In genomic region chr17:76405967-76406647, GRCh38 we compare ENCODE assay signal across 8 cellular contexts. TPM values are rescaled to one million over a fixed set of nuclear protein-coding genes. Genes with fewer than 3 reads are reported as not detected.
DNase-seq lines count a peak whose midpoint lies in the region; ATAC-seq and TF ChIP-seq lines count a peak whose summit lies in the region.

No MANE protein-coding gene starts in this region.

- H3K27me3 Mint-ChIP-seq in IgD-negative memory B cell, result no peaks in the 10 kb centered on the region

- peak; percentile 96 for DNase-seq in NCI-H2196 (lab: John Stamatoyannopoulos, UW; ENCODE audit: unreplicated experiment)
- DNase-seq in ovary, result peak; percentile 62 to 87 (median 80)
- no peak for DNase-seq in activated gamma-delta T cell treated with Interleukin-2 at 50 U/mL for 16 hours
- DNase-seq in stimulated activated CD4-positive, alpha-beta T cell treated with anti-CD3 and anti-CD28 coated beads, Interleukin-4, amount 100 ng/mL, for 24 hours, result no peak

- H3K9me3 ChIP-seq in ovary, result no peaks in the 10 kb centered on the region

- ATAC-seq in GM21515 (IDR thresholded peaks at IDR 0.05; ENCODE audit: unreplicated experiment) (no peak), HG02610 (IDR thresholded peaks at IDR 0.05; ENCODE audit: unreplicated experiment) (no peak)

- 16 to 34% (median 25%) methylated on average over 16 of the region's 16 CpGs for WGBS in ovary, 3 donors

- intact Hi-C loops in ovary (cut with DNase I), result loop anchor here in 2 of 4 donors (5.0 to 10.0 kb wide), 2 partner anchors 49 to 101 kb away; partner anchors contain the start of gene UBE2O (in 1 of the 2)

- H3K4me3 Mint-ChIP-seq in IgD-negative memory B cell, result peak overlapping the region; percentile 16 to 85 (median 69)

- no peaks in the 10 kb centered on the region for H3K9me3 Mint-ChIP-seq in IgD-negative memory B cell

- no peak for TF ChIP-seq POLR2A in ovary (IDR thresholded peaks at IDR 0.05)

- H3K4me1 ChIP-seq in ovary (ENCODE audit: insufficient read depth), result peaks cover 25% of the 10 kb centered on the region

- H3K27ac ChIP-seq in angular gyrus (ENCODE audit: low read depth, low read length), result peak overlapping the region; percentile 41
- H3K27ac ChIP-seq in ovary, result peak overlapping the region in 1 of 2 donors; percentile 61

- no peak for TF ChIP-seq CTCF in ovary (IDR thresholded peaks at IDR 0.05)

- H3K4me1 Mint-ChIP-seq in IgD-negative memory B cell, result peaks cover 25 to 32% (median 28%) of the 10 kb centered on the region in 3 donors

- peaks cover 13% of the 10 kb centered on the region for H3K36me3 Mint-ChIP-seq in IgD-negative memory B cell

- no peaks in the 10 kb centered on the region for H3K36me3 ChIP-seq in ovary

- no peaks in the 10 kb centered on the region for H3K27me3 ChIP-seq in ovary

- TF ChIP-seq EP300 in ovary (IDR thresholded peaks at IDR 0.05), result no peak

- peak overlapping the region; percentile 84 to 94 (median 91) for H3K27ac Mint-ChIP-seq in IgD-negative memory B cell

- H3K4me3 ChIP-seq in ovary, result no peak overlapping the region

RNA-seq across cellular contexts. Expression of gene SPHK1, which starts 21.7 kb away (rescaled TPM):
- polyA plus RNA-seq in IgD-negative memory B cell, result not detected
- 1 to 10 TPM; 1.8 to 9.2 (median 3.7) TPM for total RNA-seq in ovary
- polyA plus RNA-seq in ovary, result 1 to 10 TPM in 1 of 2 donors, under 1 TPM in 1; 0.80 to 4.0 TPM

RNA-seq across cellular contexts. Expression of gene UBE2O, which starts 46.8 kb away (rescaled TPM):
- polyA plus RNA-seq in IgD-negative memory B cell (13.8 TPM), ovary (10 to 100 TPM in 1 of 2 donors, 1 to 10 TPM in 1; 8.3 to 15.4 TPM)
- total RNA-seq in ovary, result 10 to 100 TPM; 11.3 to 37.2 (median 29.0) TPM

RNA-seq across cellular contexts. Expression of gene PRPSAP1, which starts 52.4 kb away (rescaled TPM):
- polyA plus RNA-seq in IgD-negative memory B cell (62.0 TPM), ovary (10 to 100 TPM; 42.9 to 57.9 TPM)
- total RNA-seq in ovary, result 10 to 100 TPM; 26.1 to 50.4 (median 44.5) TPM

Comparison
In these comparisons a context has a peak if more than half of its experiments do, and no peak if none do; other contexts are left out.
1. DNase-seq: peak in NCI-H2196 (single experiment) and ovary (5 of 5); none in activated gamma-delta T cell treated with Interleukin-2 at 50 U/mL for 16 hours (single experiment) and stimulated activated CD4-positive, alpha-beta T cell treated with anti-CD3 and anti-CD28 coated beads, Interleukin-4, amount 100 ng/mL, for 24 hours (single experiment).